Comparison of ENCODE assay signal across 18 cellular contexts in the genomic region with DNA sequence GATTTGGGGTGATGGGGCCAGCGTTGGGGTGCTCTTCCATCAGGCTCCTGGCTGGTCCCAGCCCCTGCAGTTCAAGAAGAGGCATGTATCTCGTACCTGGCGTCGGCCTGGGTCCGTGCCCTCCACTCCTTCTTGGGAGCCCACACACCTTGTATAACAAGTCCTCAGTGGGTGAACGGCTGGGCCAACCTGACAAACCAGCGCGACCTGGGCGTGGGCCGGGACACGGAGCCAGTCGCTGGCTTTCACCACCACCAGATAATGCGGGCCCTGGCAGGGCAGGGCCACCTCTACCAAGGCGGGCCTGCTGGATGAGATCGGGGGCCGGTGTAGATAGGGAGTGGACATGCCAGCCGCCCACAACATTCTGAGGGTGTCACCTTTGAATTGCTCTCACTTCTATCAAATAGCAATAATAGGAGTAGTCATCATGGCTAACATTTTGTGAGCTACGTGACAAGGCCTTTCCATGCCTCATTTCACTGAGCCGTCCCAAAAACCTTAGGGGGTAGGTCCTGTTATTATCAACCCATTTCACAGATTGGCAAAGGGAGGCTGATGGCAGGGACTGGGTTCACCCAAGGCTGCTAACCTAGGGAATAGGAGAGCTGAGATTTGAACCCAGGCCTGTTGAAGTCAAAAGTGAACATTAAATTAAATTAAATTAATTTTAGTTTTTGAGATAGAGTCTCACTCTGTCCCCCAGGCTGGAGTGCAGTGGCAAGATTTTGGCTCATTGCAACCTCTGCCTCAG. TPM values are rescaled to one million over a fixed set of nuclear protein-coding genes. Genes with fewer than 3 reads are reported as not detected.
A peak's percentile ranks its signal among the peaks of the same experiment; 100 is the strongest.
DNase-seq lines count a peak whose midpoint lies in the region; TF ChIP-seq lines count a peak whose summit lies in the region.
"Had no signal": no experiment of that assay in that cellular context is flagged by ENCODE, and none has a peak within 500 bp of the region (broad histone marks: within the 10 kb centered on the region; RNA-seq: fewer than 3 reads in every experiment).

No MANE protein-coding gene starts in this region.

- H3K27me3 Mint-ChIP-seq in activated naive CD4-positive, alpha-beta T cell treated with anti-CD3 and anti-CD28 coated beads, Interleukin-2, amount 10 ng/mL, durations not matched to agents 7 days and 5 days: peaks cover 43% of the 10 kb centered on the region

- peak; percentile 29 for DNase-seq in prostate gland (ENCODE audit: low spot score)
- peak; percentile 80 for DNase-seq in ureter (ENCODE audit: low spot score)
- DNase-seq in activated T-cell treated with anti-CD3 and anti-CD28 coated beads, Interleukin-2, amount 50 U/mL, for 1 hour: no peak
- DNase-seq in activated CD4-positive, alpha-beta T cell treated with anti-CD3 and anti-CD28 coated beads, Interleukin-2, amount 50 U/mL, for 4 hours: no peak
- no peak for DNase-seq in activated naive CD4-positive, alpha-beta T cell treated with anti-CD3 and anti-CD28 coated beads, Interleukin-2, amount 10 ng/mL, durations not matched to agents 7 days and 5 days
- DNase-seq: AML-193; Caco-2; CD4-positive, alpha-beta T cell; GM23248; IMR-90 had no signal

- 60 to 66% methylated on average over 19 of the region's 19 CpGs for WGBS in esophagus, 2 donors
- WGBS in prostate gland: 61% methylated on average over 15 of the region's 19 CpGs

- H3K9me3 Mint-ChIP-seq in activated naive CD4-positive, alpha-beta T cell treated with anti-CD3 and anti-CD28 coated beads, Interleukin-2, amount 10 ng/mL, durations not matched to agents 7 days and 5 days: peaks cover 11% of the 10 kb centered on the region
- H3K9me3 Mint-ChIP-seq: CD4-positive, alpha-beta T cell had no signal

- H3K27ac Mint-ChIP-seq in activated naive CD4-positive, alpha-beta T cell treated with anti-CD3 and anti-CD28 coated beads, Interleukin-2, amount 10 ng/mL, durations not matched to agents 7 days and 5 days: no peak overlapping the region
- H3K27ac Mint-ChIP-seq: CD4-positive, alpha-beta T cell had no signal

- H3K36me3 ChIP-seq in HEK293 (ENCODE audit: control insufficient read depth in 2 of 2, insufficient read depth in 1 of 2, low read length in 2 of 2) (no peaks in the 10 kb centered on the region), esophagus (ENCODE audit: control insufficient read depth in 2 of 2, insufficient read depth in 2 of 2, low read length in 1 of 2) (no peaks in the 10 kb centered on the region), prostate gland (no peaks in the 10 kb centered on the region)
- H3K36me3 ChIP-seq: HAP-1 had no signal

- POLR2A ChIA-PET in HEK293 (lab: Yijun Ruan, JAX): no interaction called here

- H3K4me3 ChIP-seq in HEK293 (ENCODE audit: low read depth, low read length) (no peak overlapping the region), esophagus (ENCODE audit: low read depth in 1 of 2, low read length in 2 of 2) (no peak overlapping the region), prostate gland (no peak overlapping the region)
- H3K4me3 ChIP-seq: GM23248, HAP-1 had no signal

- no peaks in the 10 kb centered on the region for H3K9me3 ChIP-seq in HEK293 (ENCODE audit: control insufficient read depth, insufficient read depth, low read depth, low read length)
- no peaks in the 10 kb centered on the region for H3K9me3 ChIP-seq in esophagus (ENCODE audit: control insufficient read depth in 2 of 2, insufficient read depth in 1 of 2, low read depth in 1 of 2, low read length in 1 of 2)
- no peaks in the 10 kb centered on the region for H3K9me3 ChIP-seq in prostate gland
- H3K9me3 ChIP-seq: Caco-2, HAP-1 had no signal

- peaks cover 0 to 5% of the 10 kb centered on the region in 2 donors for H3K27me3 ChIP-seq in esophagus (ENCODE audit: control insufficient read depth in 1 of 2, insufficient read depth in 2 of 2, low read length in 2 of 2)
- H3K27me3 ChIP-seq in prostate gland (replicated peaks; ENCODE audit: insufficient read depth): peaks cover 2% of the 10 kb centered on the region

- no peak overlapping the region for H3K4me3 Mint-ChIP-seq in activated naive CD4-positive, alpha-beta T cell treated with anti-CD3 and anti-CD28 coated beads, Interleukin-2, amount 10 ng/mL, durations not matched to agents 7 days and 5 days
- H3K4me3 Mint-ChIP-seq: CD4-positive, alpha-beta T cell had no signal

- no peak for TF ChIP-seq POLR2A in prostate gland (IDR thresholded peaks at IDR 0.05)

- peaks cover 3% of the 10 kb centered on the region for H3K36me3 Mint-ChIP-seq in activated naive CD4-positive, alpha-beta T cell treated with anti-CD3 and anti-CD28 coated beads, Interleukin-2, amount 10 ng/mL, durations not matched to agents 7 days and 5 days

- no peak for TF ChIP-seq CTCF in HEK293 (tag by site-specific recombination; IDR thresholded peaks at IDR 0.05)
- no peak for TF ChIP-seq CTCF in prostate gland (IDR thresholded peaks at IDR 0.05)

- H3K4me1 Mint-ChIP-seq in activated naive CD4-positive, alpha-beta T cell treated with anti-CD3 and anti-CD28 coated beads, Interleukin-2, amount 10 ng/mL, durations not matched to agents 7 days and 5 days: peaks cover 40% of the 10 kb centered on the region

- intact Hi-C loops in prostate gland (cut with DNase I): no loop called here

- H3K4me1 ChIP-seq in HEK293 (ENCODE audit: control insufficient read depth, insufficient read depth, low read length) (peaks cover 2% of the 10 kb centered on the region), esophagus (ENCODE audit: control insufficient read depth in 2 of 2, insufficient read depth in 2 of 2, low read length in 1 of 2) (peaks cover 0 to 4% of the 10 kb centered on the region in 2 donors), prostate gland (replicated peaks) (no peaks in the 10 kb centered on the region)
- H3K4me1 ChIP-seq: Caco-2, HAP-1 had no signal

- no peak overlapping the region for H3K27ac ChIP-seq in HEK293 (ENCODE audit: extremely low read depth, low read depth, low read length)
- H3K27ac ChIP-seq in esophagus (ENCODE audit: low read depth in 2 of 2, low read length in 1 of 2): peak overlapping the region; percentile 64 to 93
- no peak overlapping the region for H3K27ac ChIP-seq in prostate gland
- H3K27ac ChIP-seq: C4-2B, GM23248, HL-60 had no signal

- CTCF ChIA-PET in HEK293 (lab: Yijun Ruan, JAX): no interaction called here
- CTCF ChIA-PET in activated naive CD4-positive, alpha-beta T cell treated with anti-CD3 and anti-CD28 coated beads, Interleukin-2, amount 10 ng/mL, durations not matched to agents 7 days and 5 days (lab: Charles Lee): interaction anchor here (0.8 to 1.6 kb wide), 2 partner anchors 44 to 92 kb away, joined by 3 read pairs; no protein-coding TSS in a partner anchor

TF ChIP-seq in HEK293, 187 proteins besides CTCF, POLR2A, EP300 and RAD21:
- TF ChIP-seq EGR2 (tag by site-specific recombination; IDR thresholded peaks at IDR 0.05; ENCODE audit: low read depth): 0 out of 2 replicates have a peak, but pooled peaks have one; percentile 9
- TF ChIP-seq, protein P1, sequence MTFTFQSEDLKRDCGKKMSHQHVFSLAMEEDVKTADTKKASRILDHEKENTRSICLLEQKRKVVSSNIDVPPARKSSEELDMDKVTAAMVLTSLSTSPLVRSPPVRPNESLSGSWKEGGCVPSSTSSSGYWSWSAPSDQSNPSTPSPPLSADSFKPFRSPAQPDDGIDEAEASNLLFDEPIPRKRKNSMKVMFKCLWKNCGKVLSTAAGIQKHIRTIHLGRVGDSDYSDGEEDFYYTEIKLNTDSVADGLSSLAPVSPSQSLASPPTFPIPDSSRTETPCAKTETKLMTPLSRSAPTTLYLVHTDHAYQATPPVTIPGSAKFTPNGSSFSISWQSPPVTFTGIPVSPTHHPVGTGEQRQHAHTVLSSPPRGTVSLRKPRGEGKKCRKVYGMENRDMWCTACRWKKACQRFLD (tag by site-specific recombination; IDR thresholded peaks at IDR 0.05): no peak

RNA-seq across cellular contexts. Expression of a gene that starts 3.5 kb away (rescaled TPM):
- polyA plus RNA-seq in esophagus: 10 to 100 TPM in 1 of 2 donors, 1 to 10 TPM in 1; 4.4 to 17.3 TPM
- total RNA-seq in prostate gland (10 to 100 TPM; 28.9 to 48.1 TPM), ureter (19.8 TPM)
- total RNA-seq: Caco-2, GM23248, HT1080, IMR-90 had no signal
- polyA plus RNA-seq: BJ, GM23248, IMR-90 had no signal

RNA-seq across cellular contexts. Expression of a gene that starts 32.5 kb away (rescaled TPM):
- under 1 TPM in 1 of 2 donors, not detected in 1; 0.02 TPM for polyA plus RNA-seq in esophagus
- total RNA-seq in prostate gland (10 to 100 TPM in 1 of 2 donors, 1 to 10 TPM in 1; 9.2 to 31.9 TPM), ureter (0.34 TPM)
- total RNA-seq: Caco-2; CD4-positive, alpha-beta T cell; GM23248; H4; HT1080; IMR-90 had no signal
- polyA plus RNA-seq: BJ, GM23248, IMR-90 had no signal

RNA-seq across cellular contexts. Expression of a gene that starts 47.5 kb away (rescaled TPM):
- 1 to 10 TPM; 3.6 to 5.8 TPM for polyA plus RNA-seq in esophagus
- total RNA-seq in prostate gland (1 to 10 TPM; 2.8 to 4.3 TPM), ureter (3.9 TPM)
- total RNA-seq: Caco-2, GM23248, H4, HT1080, IMR-90 had no signal
- polyA plus RNA-seq: BJ, GM23248 had no signal

Comparison
In these comparisons a context has a peak if more than half of its experiments do, and no peak if none do; other contexts are left out.
1. H3K27ac ChIP-seq: peak in esophagus (2 of 2); none in HEK293 (single experiment) and prostate gland (0 of 2).
2. DNase-seq: peak in prostate gland (single experiment) and ureter (single experiment); none in activated T-cell treated with anti-CD3 and anti-CD28 coated beads, Interleukin-2, amount 50 U/mL, for 1 hour (single experiment), activated CD4-positive, alpha-beta T cell treated with anti-CD3 and anti-CD28 coated beads, Interleukin-2, amount 50 U/mL, for 4 hours (0 of 2) and activated naive CD4-positive, alpha-beta T cell treated with anti-CD3 and anti-CD28 coated beads, Interleukin-2, amount 10 ng/mL, durations not matched to agents 7 days and 5 days (single experiment).